ENCODE assay signal across 16 cellular contexts in the genomic region with DNA sequence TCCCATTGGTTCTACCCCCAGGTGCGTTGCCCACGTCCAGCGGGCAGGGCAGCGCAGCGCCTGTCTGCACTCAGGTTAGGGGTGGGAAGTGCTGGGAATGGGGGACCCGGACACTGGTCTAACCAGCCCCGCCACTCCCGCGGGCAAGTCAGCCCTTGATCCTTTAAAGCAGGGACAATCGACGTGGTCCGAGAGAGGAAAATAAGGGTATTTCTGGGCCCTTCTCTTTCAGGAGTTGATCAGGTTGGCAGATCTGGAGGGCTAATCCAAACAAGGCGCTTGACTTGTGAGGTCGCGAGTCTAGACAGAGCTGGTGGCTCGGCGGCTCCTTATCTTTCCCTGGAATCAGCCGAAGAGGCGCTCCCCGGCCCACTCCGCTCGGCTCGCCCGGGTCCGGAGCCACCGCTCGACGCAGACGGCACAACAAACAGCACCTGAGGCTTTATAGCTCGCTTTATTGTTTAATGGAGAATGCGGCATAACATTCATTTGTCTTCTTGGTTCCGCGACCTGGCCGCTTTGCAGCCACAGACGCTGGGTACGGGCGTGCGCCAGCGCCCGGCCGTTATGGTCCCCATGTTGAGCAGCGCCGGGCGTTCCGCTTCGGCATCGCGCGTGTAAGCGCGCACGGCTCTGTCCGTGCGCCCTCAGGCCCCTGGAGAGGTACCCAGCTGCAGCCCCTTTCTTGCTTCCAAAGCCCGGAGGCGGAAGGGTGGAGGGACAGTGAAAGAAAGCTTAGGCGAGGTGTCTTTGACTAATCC. TPM values are rescaled to one million over a fixed set of nuclear protein-coding genes. Genes with fewer than 3 reads are reported as not detected.
DNase-seq lines count a peak whose midpoint lies in the region; FAIRE-seq and TF ChIP-seq lines count a peak whose summit lies in the region.
"Had no signal": no experiment of that assay in that cellular context is flagged by ENCODE, and none has a peak within 500 bp of the region (broad histone marks: within the 10 kb centered on the region; RNA-seq: fewer than 3 reads in every experiment).

No MANE protein-coding gene starts in this region.

- no peak overlapping the region for H2AFZ ChIP-seq in endothelial cell of umbilical vein (ENCODE audit: low read depth, low read length)

- CTCF ChIA-PET in A673 (lab: Charles Lee): no interaction called here
- CTCF ChIA-PET in endothelial cell of umbilical vein (lab: Charles Lee): interaction anchor here (0.6 to 1.9 kb wide), 5 partner anchors 11 to 436 kb away, joined by 3 to 6 read pairs (median 3); a partner anchor contains a TSS

- under 1% methylated on average over 57 of the region's 57 CpGs for WGBS in HUES64

- H3K4me1 Mint-ChIP-seq in nephron: no peaks in the 10 kb centered on the region
- H3K4me1 Mint-ChIP-seq: activated CD4-positive, alpha-beta memory T cell treated with anti-CD3 and anti-CD28 coated beads, Interleukin-2, amount 10 ng/mL, durations not matched to agents 7 days and 5 days; naive B cell had no signal

- H3K36me3 ChIP-seq in A673 (ENCODE audit: insufficient read depth, low read length, poor library complexity, severe bottlenecking) (no peaks in the 10 kb centered on the region), HUES64 (ENCODE audit: insufficient read depth, low read length) (no peaks in the 10 kb centered on the region), endothelial cell of umbilical vein (ENCODE audit: control insufficient read depth in 2 of 2, extremely low read depth in 1 of 2, insufficient read depth in 2 of 2, low read length in 2 of 2) (no peaks in the 10 kb centered on the region)
- H3K36me3 ChIP-seq: gastrocnemius medialis had no signal

- no peaks in the 10 kb centered on the region for H3K79me2 ChIP-seq in endothelial cell of umbilical vein (ENCODE audit: control insufficient read depth, insufficient read depth, low read length)

- TF ChIP-seq CTCF in A673 (conservative IDR thresholded peaks at IDR 0.05; ENCODE audit: low read depth, low read length): no peak
- no peak for TF ChIP-seq CTCF in endothelial cell of umbilical vein (IDR thresholded peaks at IDR 0.05; ENCODE audit: extremely low read depth in 1 of 2, insufficient read depth in 1 of 2, low read depth in 1 of 2, low read length in 2 of 2)
- no peak for TF ChIP-seq CTCF in nephron (IDR thresholded peaks at IDR 0.05; ENCODE audit: unreplicated experiment in 3 of 3)

- H3K9ac ChIP-seq in HUES64 (ENCODE audit: low read depth, low read length): no peak overlapping the region
- H3K9ac ChIP-seq in endothelial cell of umbilical vein (replicated peaks; ENCODE audit: extremely low read depth, insufficient read depth, low read length): no peak overlapping the region

- H3K27me3 ChIP-seq in A673 (replicated peaks; ENCODE audit: insufficient read depth, low read depth, low read length, poor library complexity): no peaks in the 10 kb centered on the region
- peaks cover 87% of the 10 kb centered on the region for H3K27me3 ChIP-seq in HUES64 (ENCODE audit: insufficient read depth, low read length)
- peaks cover 21 to 29% of the 10 kb centered on the region in 2 experiments for H3K27me3 ChIP-seq in endothelial cell of umbilical vein (ENCODE audit: control insufficient read depth in 2 of 2, insufficient read depth in 2 of 2, low read length in 2 of 2)

- H3K27ac ChIP-seq in A673 (ENCODE audit: low read depth, low read length, poor library complexity, severe bottlenecking) (no peak overlapping the region), HUES64 (ENCODE audit: low read depth, low read length) (no peak overlapping the region), endothelial cell of umbilical vein (ENCODE audit: insufficient read depth, low read depth, low read length) (no peak overlapping the region)
- H3K27ac ChIP-seq: gastrocnemius medialis, SK-N-MC had no signal

- H3K9me3 Mint-ChIP-seq in nephron: no peaks in the 10 kb centered on the region
- H3K9me3 Mint-ChIP-seq: activated CD4-positive, alpha-beta memory T cell treated with anti-CD3 and anti-CD28 coated beads, Interleukin-2, amount 10 ng/mL, durations not matched to agents 7 days and 5 days; activated T-helper 2 cell treated with anti-CD3 and anti-CD28 coated beads, Interferon-gamma antibody, Interleukin-2, Interleukin-4, amounts not matched to agents 10 μg/mL and 5 μg/mL and 100 μg/mL, durations not matched to agents 14 hours and 24 hours and 36 hours had no signal

- intact Hi-C loops in A673 (cut with micrococcal nuclease; ENCODE audit: unreplicated experiment): no loop called here
- intact Hi-C loops in endothelial cell of umbilical vein (cut with micrococcal nuclease): no loop called here

- H4K20me1 ChIP-seq in endothelial cell of umbilical vein (replicated peaks; ENCODE audit: control insufficient read depth, extremely low read depth, insufficient read depth, low read length): no peaks in the 10 kb centered on the region

- TF ChIP-seq POLR2A in endothelial cell of umbilical vein (IDR thresholded peaks at IDR 0.05; ENCODE audit: low read depth, low read length): no peak

- in situ Hi-C loops in G401 (cut with HindIII; ENCODE audit: low sequenced_read_pairs): no loop called here

- peak overlapping the region; percentile 9 for H3K4me2 ChIP-seq in endothelial cell of umbilical vein (ENCODE audit: insufficient read depth, low read length)

- H3K9me1 ChIP-seq in endothelial cell of umbilical vein (replicated peaks; ENCODE audit: control insufficient read depth, extremely low read depth, insufficient read depth, low read length): no peaks in the 10 kb centered on the region

- H3K4me3 ChIP-seq in A673 (ENCODE audit: low read depth, low read length, poor library complexity, severe bottlenecking): peak overlapping the region; percentile 38
- peak overlapping the region; percentile 43 for H3K4me3 ChIP-seq in HUES64 (ENCODE audit: low read length)
- peak overlapping the region in 1 of 3 experiments; percentile 7 for H3K4me3 ChIP-seq in endothelial cell of umbilical vein (replicated peaks in 1 of 3; ENCODE audit: insufficient read depth in 1 of 3, low read depth in 1 of 3, low read length in 3 of 3)
- H3K4me3 ChIP-seq: gastrocnemius medialis, SK-N-MC had no signal

- peaks cover 95% of the 10 kb centered on the region for H3K27me3 Mint-ChIP-seq in nephron (ENCODE audit: low read depth)

- no peaks in the 10 kb centered on the region for H3K9me3 ChIP-seq in A673 (ENCODE audit: low read depth, low read length, poor library complexity, severe bottlenecking)
- no peaks in the 10 kb centered on the region for H3K9me3 ChIP-seq in HUES64 (ENCODE audit: insufficient read depth, low read depth, low read length)
- no peaks in the 10 kb centered on the region for H3K9me3 ChIP-seq in endothelial cell of umbilical vein (replicated peaks; ENCODE audit: control insufficient read depth, insufficient read depth, low read length)
- H3K9me3 ChIP-seq: gastrocnemius medialis had no signal

- peaks cover 17% of the 10 kb centered on the region for H3K4me1 ChIP-seq in A673 (ENCODE audit: insufficient read depth, low read length, poor library complexity, severe bottlenecking)
- peaks cover 51% of the 10 kb centered on the region for H3K4me1 ChIP-seq in HUES64 (ENCODE audit: insufficient read depth, low read length)
- no peaks in the 10 kb centered on the region for H3K4me1 ChIP-seq in endothelial cell of umbilical vein (ENCODE audit: control insufficient read depth, extremely low read depth, insufficient read depth, low read length)
- H3K4me1 ChIP-seq: gastrocnemius medialis had no signal

- dilution Hi-C loops in endothelial cell of umbilical vein (cut with MboI; ENCODE audit: extremely low pct_ligation_motif_present, low sequenced_read_pairs): no loop called here

- no peak for DNase-seq in A673 (ENCODE audit: low spot score)
- DNase-seq in endothelial cell of umbilical vein (ENCODE audit: low read depth, low spot score): no peak
- DNase-seq in NCI-H1694 (lab: John Stamatoyannopoulos, UW): no peak
- no peak for DNase-seq in G401 (ENCODE audit: low spot score)
- no peak for DNase-seq in NCI-H1436 (lab: John Stamatoyannopoulos, UW)
- DNase-seq in urothelium cell line (ENCODE audit: low spot score): no peak
- DNase-seq: activated CD4-positive, alpha-beta memory T cell treated with anti-CD3 and anti-CD28 coated beads, Interleukin-2, amount 10 ng/mL, durations not matched to agents 7 days and 5 days; gastrocnemius medialis; kidney glomerular epithelial cell; naive B cell had no signal

- no TSS peak for BruUV-seq in A673 (replicated peaks; lab: Mats Ljungman, UMichigan)
- BruUV-seq in endothelial cell of umbilical vein (replicated peaks; lab: Mats Ljungman, UMichigan): no TSS peak

- H3K36me3 Mint-ChIP-seq in nephron (ENCODE audit: low read depth): no peaks in the 10 kb centered on the region
- H3K36me3 Mint-ChIP-seq: naive B cell had no signal

- no peak overlapping the region for H3K27ac Mint-ChIP-seq in nephron
- H3K27ac Mint-ChIP-seq: activated CD4-positive, alpha-beta memory T cell treated with anti-CD3 and anti-CD28 coated beads, Interleukin-2, amount 10 ng/mL, durations not matched to agents 7 days and 5 days; activated T-helper 2 cell treated with anti-CD3 and anti-CD28 coated beads, Interferon-gamma antibody, Interleukin-2, Interleukin-4, amounts not matched to agents 10 μg/mL and 5 μg/mL and 100 μg/mL, durations not matched to agents 14 hours and 24 hours and 36 hours; naive B cell had no signal

- H3K4me3 Mint-ChIP-seq in nephron: peak overlapping the region; percentile 67 to 77 (median 69)
- H3K4me3 Mint-ChIP-seq: activated CD4-positive, alpha-beta memory T cell treated with anti-CD3 and anti-CD28 coated beads, Interleukin-2, amount 10 ng/mL, durations not matched to agents 7 days and 5 days; naive B cell had no signal

- POLR2A ChIA-PET in A673 (lab: Charles Lee; ENCODE audit: low non-redundant PET): no interaction called here
- POLR2A ChIA-PET in endothelial cell of umbilical vein (lab: Charles Lee): no interaction called here

- FAIRE-seq in endothelial cell of umbilical vein (lab: Jason Lieb, UNC) (no peak), urothelium cell line (lab: Jason Lieb, UNC) (no peak)
- FAIRE-seq: D721Med had no signal

TF ChIP-seq in endothelial cell of umbilical vein, 7 proteins besides CTCF, POLR2A, EP300 and RAD21 (continues in another document):
- no peak for TF ChIP-seq FOS (IDR thresholded peaks at IDR 0.05; ENCODE audit: borderline replicate concordance, insufficient read depth, low read length)
- TF ChIP-seq EZH2 (IDR thresholded peaks at IDR 0.05; ENCODE audit: borderline replicate concordance, low read depth, low read length, severe bottlenecking): peak; percentile 65

RNA-seq across cellular contexts. Expression of a gene that starts 15.8 kb away (rescaled TPM):
- total RNA-seq in A673 (2021): 11.1 and 11.8 TPM in 2 replicates
- 0.90 TPM for polyA plus RNA-seq in HUES64 (2013, experiment 1 of 2)
- polyA plus RNA-seq in HUES64 (2013, experiment 2 of 2): 0.51 TPM
- total RNA-seq in endothelial cell of umbilical vein: 0.53 and 1.1 TPM in 2 replicates
- polyA plus RNA-seq in endothelial cell of umbilical vein: 0.13 and 0.28 TPM in 2 replicates
- 0.48 and 0.54 TPM in 2 replicates for polyA plus RNA-seq in endothelial cell of umbilical vein (2011; cell fraction: cytosol; rRNA removed)
- 0.34 and 0.61 TPM in 2 replicates for polyA plus RNA-seq in endothelial cell of umbilical vein (2011; cell fraction: nucleus; rRNA removed)
- 0.51 and 0.65 TPM in 2 replicates for polyA plus RNA-seq in endothelial cell of umbilical vein (2012)
- 0.19 and 0.27 TPM in 2 replicates for polyA minus RNA-seq in endothelial cell of umbilical vein
- polyA minus RNA-seq in endothelial cell of umbilical vein (2011; cell fraction: cytosol; rRNA and poly(A)+ RNA removed): not detected
- polyA minus RNA-seq in endothelial cell of umbilical vein (2011; cell fraction: nucleus; rRNA and poly(A)+ RNA removed): 0.24 and 0.43 TPM in 2 replicates
- total RNA-seq in G401 (2014; rRNA removed; shearing (Covaris generic)): not detected in 2 replicates
- total RNA-seq: activated CD4-positive, alpha-beta memory T cell treated with anti-CD3 and anti-CD28 coated beads, Interleukin-2, amount 10 ng/mL, durations not matched to agents 7 days and 5 days; activated T-helper 2 cell treated with anti-CD3 and anti-CD28 coated beads, Interferon-gamma antibody, Interleukin-2, Interleukin-4, amounts not matched to agents 10 μg/mL and 5 μg/mL and 100 μg/mL, durations not matched to agents 14 hours and 24 hours and 36 hours; gastrocnemius medialis had no signal
- polyA plus RNA-seq: AG04450 had no signal
